In genomic region chr11:67372232-67372992, GRCh38 we compare ENCODE assay signal across 6 cellular contexts. TPM values are rescaled to one million over a fixed set of nuclear protein-coding genes. Genes with fewer than 3 reads are reported as not detected.
DNase-seq lines count a peak whose midpoint lies in the region; ATAC-seq lines count a peak whose summit lies in the region.

No MANE protein-coding gene starts in this region.

- no peak for ATAC-seq in HG03378 (IDR thresholded peaks at IDR 0.05; ENCODE audit: unreplicated experiment)

- H3K4me3 ChIP-seq in muscle layer of colon (ENCODE audit: low read depth in 1 of 2, low read length in 2 of 2): peak overlapping the region; percentile 24 to 50

- no peaks in the 10 kb centered on the region for H3K36me3 ChIP-seq in muscle layer of colon (ENCODE audit: insufficient read depth, low read length)

- WGBS in adipose tissue, 3 donors: 1 to 2% (median 2%) methylated on average over 53 to 81 of the region's 81 CpGs

- H3K27ac ChIP-seq in adipose tissue (ENCODE audit: low read depth, low read length) (peak overlapping the region; percentile 83), muscle layer of colon (ENCODE audit: low read depth, low read length) (peak overlapping the region; percentile 77)

- H3K9me3 ChIP-seq in muscle layer of colon (ENCODE audit: low read length): no peaks in the 10 kb centered on the region

- H3K4me1 ChIP-seq in muscle layer of colon (ENCODE audit: insufficient read depth, low read length): peaks cover 58% of the 10 kb centered on the region

- peak; percentile 24 for DNase-seq in EL
- DNase-seq in NCI-H345 treated with DMSO at 0.1 percent for 48 hours (lab: John Stamatoyannopoulos, UW; ENCODE audit: unreplicated experiment): no peak
- DNase-seq in DMS153 (lab: John Stamatoyannopoulos, UW): no peak

- no peak overlapping the region for H3K9ac ChIP-seq in muscle layer of colon (ENCODE audit: low read length)

- H3K27me3 ChIP-seq in muscle layer of colon (ENCODE audit: control insufficient read depth in 1 of 2, insufficient read depth in 2 of 2, low read length in 2 of 2): no peaks in the 10 kb centered on the region

RNA-seq across cellular contexts. Expression of gene CLCF1, which starts 1.0 kb away (rescaled TPM):
- polyA plus RNA-seq in adipose tissue: 10 to 100 TPM in 1 of 3 donors, 1 to 10 TPM in 2; 2.7 to 17.4 (median 9.9) TPM

RNA-seq across cellular contexts. Expression of gene POLD4, which starts 19.1 kb away (rescaled TPM):
- polyA plus RNA-seq in adipose tissue: 100 to 1,000 TPM; 116 to 188 (median 169) TPM

RNA-seq across cellular contexts. Expression of gene RAD9A, which starts 19.4 kb away (rescaled TPM):
- 10 to 100 TPM in 2 of 3 donors, 1 to 10 TPM in 1; 9.8 to 15.3 (median 10.2) TPM for polyA plus RNA-seq in adipose tissue

RNA-seq across cellular contexts. Expression of gene PPP1CA, which starts 29.2 kb away (rescaled TPM):
- 10 to 100 TPM; 82.3 to 97.8 (median 93.6) TPM for polyA plus RNA-seq in adipose tissue

RNA-seq across cellular contexts. Expression of gene TBC1D10C, which starts 31.5 kb away (rescaled TPM):
- 1 to 10 TPM; 2.2 to 6.6 (median 2.4) TPM for polyA plus RNA-seq in adipose tissue
